14 cellular contexts compared by ENCODE assay signal in genomic region chr12:77895699-77896098, GRCh38.
A peak's percentile ranks its signal among the peaks of the same experiment; 100 is the strongest.
DNase-seq lines count a peak whose midpoint lies in the region; TF ChIP-seq lines count a peak whose summit lies in the region.
"Had no signal": no experiment of that assay in that cellular context is flagged by ENCODE, and none has a peak within 500 bp of the region (broad histone marks: within the 10 kb centered on the region; RNA-seq: fewer than 3 reads in every experiment).

No MANE protein-coding gene starts in this region.

- H3K4me1 ChIP-seq in HEK293 (ENCODE audit: control insufficient read depth, insufficient read depth, low read length): peaks cover 34% of the 10 kb centered on the region
- H3K4me1 ChIP-seq in OCI-LY1 (ENCODE audit: insufficient read depth, low read length, severe bottlenecking): peaks cover 64% of the 10 kb centered on the region
- no peaks in the 10 kb centered on the region for H3K4me1 ChIP-seq in ascending aorta
- H3K4me1 ChIP-seq: Caco-2 had no signal

- H3K36me3 ChIP-seq in HEK293 (ENCODE audit: control insufficient read depth in 2 of 2, insufficient read depth in 1 of 2, low read length in 2 of 2): no peaks in the 10 kb centered on the region
- no peaks in the 10 kb centered on the region for H3K36me3 ChIP-seq in OCI-LY1 (ENCODE audit: insufficient read depth, low read length)
- no peaks in the 10 kb centered on the region for H3K36me3 ChIP-seq in ascending aorta
- H3K36me3 ChIP-seq: HAP-1 had no signal

- H3K27ac ChIP-seq in HEK293 (ENCODE audit: extremely low read depth, low read depth, low read length) (no peak overlapping the region), OCI-LY1 (ENCODE audit: low read depth, low read length, poor library complexity, severe bottlenecking) (peak overlapping the region; percentile 75), ascending aorta (no peak overlapping the region)
- H3K27ac ChIP-seq: A549, C4-2B, GM23248 had no signal

- no peak overlapping the region; the same call in 1 of the 2 replicates for H2AFZ ChIP-seq in OCI-LY1 (ENCODE audit: low read length)
- H2AFZ ChIP-seq: GM23248 had no signal

- intact Hi-C loops in ascending aorta (cut with DNase I): no loop called here

- H3K4me2 ChIP-seq in OCI-LY1 (ENCODE audit: low read length): peak overlapping the region; percentile 30

- CTCF ChIA-PET in HEK293 (lab: Yijun Ruan, JAX): interaction anchor here (1.9 kb wide), 1 partner anchor 30 kb away, joined by 11 read pairs; no protein-coding TSS in a partner anchor

- H3K27me3 ChIP-seq in OCI-LY1 (ENCODE audit: insufficient read depth, low read length): no peaks in the 10 kb centered on the region
- no peaks in the 10 kb centered on the region for H3K27me3 ChIP-seq in ascending aorta

- no peaks in the 10 kb centered on the region for H3F3A ChIP-seq in OCI-LY1 (ENCODE audit: insufficient read depth, low read length)

- no peaks in the 10 kb centered on the region for H4K20me1 ChIP-seq in OCI-LY1 (ENCODE audit: insufficient read depth, low read length)

- H3K79me2 ChIP-seq in OCI-LY1 (ENCODE audit: insufficient read depth, low read length): no peaks in the 10 kb centered on the region

- TF ChIP-seq CTCF in HEK293 (tag by site-specific recombination; IDR thresholded peaks at IDR 0.05) (no peak), OCI-LY1 (IDR thresholded peaks at IDR 0.05; ENCODE audit: low read length) (no peak), ascending aorta (IDR thresholded peaks at IDR 0.05) (no peak)

- H3K9me2 ChIP-seq in OCI-LY1 (ENCODE audit: low read depth, low read length): no peaks in the 10 kb centered on the region

- no peak overlapping the region for H3K9ac ChIP-seq in OCI-LY1 (ENCODE audit: low read length)
- H3K9ac ChIP-seq: GM23248 had no signal

- no peak overlapping the region for H3K4me3 ChIP-seq in HEK293 (ENCODE audit: low read depth, low read length)
- no peak overlapping the region for H3K4me3 ChIP-seq in OCI-LY1 (ENCODE audit: low read depth, low read length, poor library complexity, severe bottlenecking)
- no peak overlapping the region for H3K4me3 ChIP-seq in ascending aorta
- H3K4me3 ChIP-seq: A549, GM23248, HAP-1 had no signal

- DNase-seq in SK-N-DZ (ENCODE audit: low spot score) (peak; percentile 8), cerebellar nuclear complex (lab: John Stamatoyannopoulos, UW) (no peak), ascending aorta (ENCODE audit: low spot score in 2 of 2) (no peak)
- no peak for DNase-seq in activated CD4-positive, CD25-positive, alpha-beta regulatory T cell treated with anti-CD3 and anti-CD28 coated beads, Interleukin-2, amount 50 U/mL, for 72 hours
- DNase-seq: AML-193; Caco-2; CD4-positive, alpha-beta T cell; GDM1; GM23248 had no signal

- no peaks in the 10 kb centered on the region for H3K9me3 ChIP-seq in HEK293 (ENCODE audit: control insufficient read depth, insufficient read depth, low read depth, low read length)
- H3K9me3 ChIP-seq in OCI-LY1 (ENCODE audit: low read length): no peaks in the 10 kb centered on the region
- H3K9me3 ChIP-seq in ascending aorta: no peaks in the 10 kb centered on the region
- H3K9me3 ChIP-seq: A549, Caco-2, HAP-1 had no signal

- POLR2A ChIA-PET in HEK293 (lab: Yijun Ruan, JAX): no interaction called here

TF ChIP-seq in HEK293, 187 proteins besides CTCF, POLR2A, EP300 and RAD21:
- TF ChIP-seq ZNF623 (tag by site-specific recombination; IDR thresholded peaks at IDR 0.05) (no peak), ZNF658 (tag by site-specific recombination; IDR thresholded peaks at IDR 0.05) (no peak), TCF7L2 (IDR thresholded peaks at IDR 0.05; ENCODE audit: borderline replicate concordance, low read depth, low read length) (peak; percentile 75), ZNF624 (tag by site-specific recombination; IDR thresholded peaks at IDR 0.05) (no peak), ZFP41 (tag by site-specific recombination; IDR thresholded peaks at IDR 0.05; ENCODE audit: borderline replicate concordance) (no peak), ZSCAN30 (tag by site-specific recombination; IDR thresholded peaks at IDR 0.05) (no peak), HOXD13 (CRISPR knock-in tag; IDR thresholded peaks at IDR 0.05; ENCODE audit: borderline replicate concordance) (no peak)
